8 cellular contexts compared by ENCODE assay signal in the genomic region with DNA sequence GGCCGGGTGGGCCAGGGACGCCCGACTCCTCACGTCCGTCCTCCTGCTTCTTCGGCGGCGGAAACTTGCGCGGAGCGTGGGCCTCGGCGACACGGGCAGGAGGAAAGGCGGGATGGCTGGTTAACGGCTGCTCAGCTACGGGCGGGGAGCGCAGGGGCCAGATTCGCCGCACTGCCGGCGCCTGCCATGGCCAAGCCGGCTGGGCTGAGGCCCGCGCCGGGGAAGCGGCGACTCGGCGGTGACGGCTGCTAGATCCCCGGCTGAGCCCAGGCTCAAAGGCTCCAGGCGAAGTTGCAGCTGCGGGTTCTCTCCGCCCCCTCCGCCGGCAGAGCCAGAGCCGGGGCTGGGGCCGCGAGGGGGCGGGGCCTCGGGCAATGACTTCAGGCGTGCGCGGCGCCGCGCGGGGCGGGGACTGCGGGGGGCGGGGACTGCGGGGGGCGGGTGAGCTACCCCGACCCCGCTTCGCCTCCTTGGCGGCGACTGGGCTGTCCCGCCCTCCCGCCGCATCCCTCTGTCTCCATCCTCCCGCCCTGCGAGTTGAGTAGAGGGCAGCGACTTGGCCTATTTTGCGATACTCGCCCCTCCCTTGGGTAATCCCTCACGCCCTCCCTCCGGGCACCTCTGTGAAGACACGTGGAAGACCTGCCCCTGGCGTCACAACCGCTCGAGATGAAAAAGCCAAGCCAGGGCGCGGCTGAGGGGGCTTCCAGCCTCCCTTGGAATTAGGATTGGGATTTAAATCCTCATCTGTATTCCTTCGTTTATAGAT. TPM values are rescaled to one million over a fixed set of nuclear protein-coding genes. Genes with fewer than 3 reads are reported as not detected.
DNase-seq lines count a peak whose midpoint lies in the region; ATAC-seq and FAIRE-seq lines count a peak whose summit lies in the region.

A gene (minus strand): TSS at position 310 of the 769 bp plus-strand sequence. CDS start 322 bp downstream, outside the sequence.

- peaks cover 29 to 35% of the 10 kb centered on the region in 2 donors for H3K4me1 Mint-ChIP-seq in effector memory CD8-positive, alpha-beta T cell (ENCODE audit: low read depth in 2 of 2)

- H2AFZ ChIP-seq in mesenchymal stem cell (ENCODE audit: low read depth, low read length), result peak within 1 kb of the TSS; percentile 99

- peak within 1 kb of the TSS; percentile 77 for H2BK15ac ChIP-seq in mesenchymal stem cell (ENCODE audit: low read depth, poor library complexity, severe bottlenecking)

- peak within 1 kb of the TSS; percentile 18 to 90 for H2BK12ac ChIP-seq in mesenchymal stem cell (ENCODE audit: low read length in 2 of 2)

- peak; percentile 85 for FAIRE-seq in HTR-8/SVneo (lab: Jason Lieb, UNC)

- peak within 1 kb of the TSS; percentile 98 to 100 for H3K18ac ChIP-seq in mesenchymal stem cell (ENCODE audit: low read depth in 1 of 2, low read length in 2 of 2)

- H2BK120ac ChIP-seq in mesenchymal stem cell (ENCODE audit: low read depth, low read length), result peak within 1 kb of the TSS; percentile 50

- peak; percentile 86 for ATAC-seq in GM21381 (IDR thresholded peaks at IDR 0.05; ENCODE audit: unreplicated experiment)
- peak; percentile 86 for ATAC-seq in effector memory CD8-positive, alpha-beta T cell (replicated peaks)

- peak within 1 kb of the TSS in 1 of 2 experiments; percentile 100 for H3K23ac ChIP-seq in mesenchymal stem cell (ENCODE audit: low read length in 2 of 2)

- H2BK5ac ChIP-seq in mesenchymal stem cell (ENCODE audit: low read depth, low read length, poor library complexity, severe bottlenecking), result peak within 1 kb of the TSS; percentile 79

- H4K8ac ChIP-seq in mesenchymal stem cell (ENCODE audit: low read length), result peak within 1 kb of the TSS; percentile 80

- H3K4ac ChIP-seq in mesenchymal stem cell (ENCODE audit: low read depth in 1 of 2, low read length in 2 of 2), result peak within 1 kb of the TSS; percentile 91 to 96

- H2AK5ac ChIP-seq in mesenchymal stem cell (ENCODE audit: low read length, severe bottlenecking), result peak within 1 kb of the TSS; percentile 68

- H3K4me3 ChIP-seq in mesenchymal stem cell (ENCODE audit: insufficient read depth in 1 of 2, low read depth in 1 of 2, low read length in 2 of 2), result peak within 1 kb of the TSS; percentile 82 to 91

- DNase-seq in COR-L47 (lab: John Stamatoyannopoulos, UW) (peak; percentile 67), HTR-8/SVneo (ENCODE audit: insufficient read length, low spot score) (peak; percentile 91), NOMO-1 treated with DMSO at 0.1 percent for 48 hours (lab: John Stamatoyannopoulos, UW; ENCODE audit: unreplicated experiment) (peak; percentile 78), mesenchymal stem cell (peak; percentile 91)
- DNase-seq in activated CD8-positive, alpha-beta memory T cell treated with anti-CD3 and anti-CD28 coated beads for 4 hours (ENCODE audit: low read depth in 2 of 2), result peak; percentile 80 to 81
- DNase-seq in effector memory CD8-positive, alpha-beta T cell, result peak; percentile 78 to 85 (median 83)
- DNase-seq in stimulated activated CD8-positive, alpha-beta memory T cell treated with anti-CD3 and anti-CD28 coated beads, Interleukin-12 subunit alpha, Interleukin-12 subunit beta, amount 100 ng/mL, for 4 hours (ENCODE audit: low read depth), result peak; percentile 86

- H3K14ac ChIP-seq in mesenchymal stem cell (ENCODE audit: low read length in 2 of 2), result peak within 1 kb of the TSS; percentile 43 to 100

- H3K27me3 ChIP-seq in mesenchymal stem cell (ENCODE audit: control insufficient read depth in 1 of 2, insufficient read depth in 1 of 2, low read length in 2 of 2), result no peaks in the 10 kb centered on the region

- peak within 1 kb of the TSS; percentile 96 for H3K9ac ChIP-seq in mesenchymal stem cell (ENCODE audit: low read length)

- H3K9me3 Mint-ChIP-seq in effector memory CD8-positive, alpha-beta T cell, result no peaks in the 10 kb centered on the region

- H3K4me1 ChIP-seq in mesenchymal stem cell (ENCODE audit: control insufficient read depth, insufficient read depth, low read depth, low read length), result peaks cover 2% of the 10 kb centered on the region

- whole genome bisulfite sequencing in mesenchymal stem cell, result under 1% methylated on average over 48 of the region's 77 CpGs

- no peaks in the 10 kb centered on the region for H3K27me3 Mint-ChIP-seq in effector memory CD8-positive, alpha-beta T cell

- H4K91ac ChIP-seq in mesenchymal stem cell (ENCODE audit: low read length), result peak within 1 kb of the TSS; percentile 89

- H3K27ac Mint-ChIP-seq in effector memory CD8-positive, alpha-beta T cell, result peak within 1 kb of the TSS; percentile 87 to 94

- H3K36me3 Mint-ChIP-seq in effector memory CD8-positive, alpha-beta T cell (ENCODE audit: insufficient read depth), result peaks cover 14% of the 10 kb centered on the region

- no peaks in the 10 kb centered on the region for H3K9me3 ChIP-seq in mesenchymal stem cell (ENCODE audit: control insufficient read depth, low read length)

- peak within 1 kb of the TSS; percentile 91 for H3K4me2 ChIP-seq in mesenchymal stem cell (ENCODE audit: low read length, poor library complexity, severe bottlenecking)

- peaks cover 1% of the 10 kb centered on the region for H3K79me1 ChIP-seq in mesenchymal stem cell (replicated peaks; ENCODE audit: low read length, poor library complexity, severe bottlenecking)

- peak within 1 kb of the TSS; percentile 93 for H3K4me3 Mint-ChIP-seq in effector memory CD8-positive, alpha-beta T cell

- peak within 1 kb of the TSS; percentile 74 for H3K27ac ChIP-seq in mesenchymal stem cell (ENCODE audit: low read length, poor library complexity, severe bottlenecking)

- H3K36me3 ChIP-seq in mesenchymal stem cell (ENCODE audit: control insufficient read depth in 1 of 2, insufficient read depth in 2 of 2, low read depth in 1 of 2, low read length in 2 of 2), result no peaks in the 10 kb centered on the region

RNA-seq across cellular contexts. Expression of the gene that starts here (rescaled TPM):
- polyA plus RNA-seq in mesenchymal stem cell (2013, experiment 1 of 2), result 6.0 TPM
- 6.1 TPM for polyA plus RNA-seq in mesenchymal stem cell (2013, experiment 2 of 2)

Comparison
In these comparisons a context has a peak if more than half of its experiments do, and no peak if none do; other contexts are left out.
1. Peak in every context shown above with its lines: DNase-seq, ATAC-seq, H3K4me3 ChIP-seq and H3K27ac ChIP-seq.